In the genomic region with DNA sequence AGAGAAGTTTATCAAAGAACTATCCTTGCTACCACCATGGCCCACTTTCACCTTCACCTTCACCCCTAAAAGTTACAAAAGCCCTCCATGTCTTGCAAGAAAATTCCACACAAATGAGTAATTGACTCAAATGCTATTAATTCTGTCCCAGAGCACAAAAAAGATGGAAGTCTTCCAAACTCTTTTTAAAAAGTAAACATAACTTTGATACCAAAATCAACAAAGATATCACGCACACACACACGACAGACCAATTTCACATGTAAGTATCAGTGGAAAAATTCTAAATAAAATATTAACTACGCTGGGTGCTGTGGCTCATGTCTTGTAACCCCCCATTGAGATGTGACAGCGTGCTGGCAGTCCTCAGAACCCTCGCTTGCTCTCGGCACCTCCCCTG, we compare ENCODE assay signal across 10 cellular contexts. TPM values are rescaled to one million over a fixed set of nuclear protein-coding genes. Genes with fewer than 3 reads are reported as not detected.
A peak's percentile ranks its signal among the peaks of the same experiment; 100 is the strongest.
DNase-seq lines count a peak whose midpoint lies in the region; ATAC-seq, FAIRE-seq and TF ChIP-seq lines count a peak whose summit lies in the region.
"Had no signal": no experiment of that assay in that cellular context is flagged by ENCODE, and none has a peak within 500 bp of the region (broad histone marks: within the 10 kb centered on the region; RNA-seq: fewer than 3 reads in every experiment).

No MANE protein-coding gene starts in this region.

- no peaks in the 10 kb centered on the region for H3K36me3 ChIP-seq in RWPE2 (ENCODE audit: low read depth)
- no peaks in the 10 kb centered on the region for H3K36me3 ChIP-seq in skeletal muscle satellite cell (ENCODE audit: insufficient read depth, low read length)

- no peak for ATAC-seq in RWPE2 (ENCODE audit: low read depth)
- no peak for ATAC-seq in GM21367 (IDR thresholded peaks at IDR 0.05; ENCODE audit: unreplicated experiment)
- ATAC-seq in HG03469 (IDR thresholded peaks at IDR 0.05; ENCODE audit: unreplicated experiment) = no peak

- no peak for FAIRE-seq in GM19239 (lab: Jason Lieb, UNC)

- DNase-seq in EH (ENCODE audit: low read depth) (peak; percentile 72), RWPE2 (ENCODE audit: low spot score) (no peak), fibroblast of gingiva (ENCODE audit: low read depth) (peak; percentile 61), RKO (ENCODE audit: low spot score) (no peak), GM19239 (ENCODE audit: insufficient read length, low spot score) (no peak)
- DNase-seq: NCI-H526; stimulated activated CD4-positive, alpha-beta T cell treated with anti-CD3 and anti-CD28 coated beads, Interleukin-4, amount 100 ng/mL, for 4 hours had no signal

- no peaks in the 10 kb centered on the region for H3K27me3 ChIP-seq in RWPE2 (ENCODE audit: insufficient read depth, poor library complexity, severe bottlenecking)
- no peaks in the 10 kb centered on the region for H3K27me3 ChIP-seq in skeletal muscle satellite cell (ENCODE audit: control insufficient read depth, insufficient read depth, low read length)

- peak overlapping the region; percentile 54 for H3K27ac ChIP-seq in RWPE2 (ENCODE audit: poor library complexity, severe bottlenecking)

- H3K9me3 ChIP-seq in RWPE2 (ENCODE audit: severe bottlenecking) (no peaks in the 10 kb centered on the region), skeletal muscle satellite cell (replicated peaks; ENCODE audit: low read length) (no peaks in the 10 kb centered on the region)

- peak overlapping the region; percentile 96 for H3K4me2 ChIP-seq in skeletal muscle satellite cell (ENCODE audit: low read length)

- H3K4me3 ChIP-seq in RWPE2 (ENCODE audit: severe bottlenecking) (no peak overlapping the region), skeletal muscle satellite cell (ENCODE audit: low read length) (no peak overlapping the region)

- no peak overlapping the region for H3K9ac ChIP-seq in skeletal muscle satellite cell (ENCODE audit: low read depth, low read length)

- H3K4me1 ChIP-seq in RWPE2 (ENCODE audit: insufficient read depth, poor library complexity, severe bottlenecking) (peaks cover 9% of the 10 kb centered on the region), skeletal muscle satellite cell (ENCODE audit: control insufficient read depth, insufficient read depth, low read length) (peaks cover 14% of the 10 kb centered on the region)

- no peak for TF ChIP-seq CTCF in RWPE2 (IDR thresholded peaks at IDR 0.05; ENCODE audit: poor library complexity, severe bottlenecking)

RNA-seq across cellular contexts. Expression of gene MCCC1, which starts 1.1 kb away (rescaled TPM):
- 13.3 and 17.5 TPM in 2 replicates for total RNA-seq in skeletal muscle satellite cell (2012; rRNA removed)

Comparison
In these comparisons a context has a peak if more than half of its experiments do, and no peak if none do; other contexts are left out.
1. DNase-seq: peak in EH (single experiment) and fibroblast of gingiva (single experiment); none in RWPE2 (single experiment), RKO (single experiment) and GM19239 (single experiment).